8 cellular contexts compared by ENCODE assay signal in the genomic region with DNA sequence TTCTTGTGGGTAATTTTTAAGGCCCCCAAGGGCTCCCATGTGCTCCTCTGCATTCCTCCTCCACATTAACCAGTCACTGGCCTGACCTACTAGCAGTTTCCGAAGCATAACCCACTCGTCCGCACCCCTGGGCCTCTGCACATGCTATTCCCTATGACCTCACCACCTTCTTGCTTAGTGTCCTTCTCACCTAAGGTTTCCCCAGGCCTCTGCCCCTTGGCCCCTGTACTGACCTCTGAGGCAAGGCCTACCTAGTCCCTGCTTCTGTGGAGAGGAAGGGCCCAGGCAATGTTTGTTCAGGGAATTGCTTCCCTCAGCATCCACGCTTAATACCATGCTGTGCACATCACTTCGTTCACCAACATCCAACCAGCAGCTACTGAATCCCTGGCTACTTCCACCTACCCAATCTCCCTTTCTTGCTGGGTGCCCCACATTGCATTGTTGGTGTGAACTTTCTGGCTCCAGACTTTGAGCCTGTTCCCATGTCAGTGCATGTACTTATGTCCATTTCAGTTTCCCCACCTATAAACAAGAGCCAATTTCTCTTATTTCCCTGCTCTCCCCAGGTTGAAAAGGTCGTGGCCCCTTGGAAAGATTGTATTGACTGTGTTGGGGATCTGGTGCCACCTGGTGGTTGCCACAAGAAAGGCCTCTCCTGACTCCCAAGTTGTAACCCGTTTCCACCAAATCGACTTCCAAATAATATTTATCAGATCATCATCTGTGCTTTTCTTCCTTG. TPM values are rescaled to one million over a fixed set of nuclear protein-coding genes. Genes with fewer than 3 reads are reported as not detected.
A peak's percentile ranks its signal among the peaks of the same experiment; 100 is the strongest.
DNase-seq lines count a peak whose midpoint lies in the region; ATAC-seq and TF ChIP-seq lines count a peak whose summit lies in the region.

No MANE protein-coding gene starts in this region.

- CTCF ChIA-PET in activated CD8-positive, alpha-beta T cell treated with anti-CD3 and anti-CD28 coated beads, Interleukin-2, amount 10 ng/mL, durations not matched to agents 7 days and 5 days (lab: Charles Lee): interaction anchor here (2.2 kb wide), 1 partner anchor 19 kb away, joined by 8 read pairs; no protein-coding TSS in a partner anchor

- POLR2A ChIA-PET in activated CD8-positive, alpha-beta T cell treated with anti-CD3 and anti-CD28 coated beads, Interleukin-2, amount 10 ng/mL, durations not matched to agents 7 days and 5 days (lab: Charles Lee): no interaction called here

- peaks cover 15% of the 10 kb centered on the region for H3K4me1 Mint-ChIP-seq in activated CD8-positive, alpha-beta T cell treated with anti-CD3 and anti-CD28 coated beads, Interleukin-2, amount 10 ng/mL, durations not matched to agents 7 days and 5 days (ENCODE audit: low read depth)

- no peak for ATAC-seq in activated CD8-positive, alpha-beta T cell treated with anti-CD3 and anti-CD28 coated beads, Interleukin-2, amount 10 ng/mL, durations not matched to agents 7 days and 5 days
- no peak for ATAC-seq in HG03571 (IDR thresholded peaks at IDR 0.05; ENCODE audit: unreplicated experiment)

- DNase-seq in AG08396 (ENCODE audit: low spot score) (peak; percentile 42), NCI-H2171 (lab: John Stamatoyannopoulos, UW) (peak; percentile 2), germinal center (ENCODE audit: low spot score) (peak; percentile 45), retinal pigment epithelial cell (ENCODE audit: low read depth) (no peak), NCI-H524 treated with DMSO at 0.1 percent for 48 hours (lab: John Stamatoyannopoulos, UW) (no peak)
- DNase-seq in activated CD8-positive, alpha-beta T cell treated with anti-CD3 and anti-CD28 coated beads, Interleukin-2, amount 10 ng/mL, durations not matched to agents 7 days and 5 days: peak; percentile 53

- no peak overlapping the region for H3K4me3 ChIP-seq in retinal pigment epithelial cell (ENCODE audit: low read length)

- TF ChIP-seq CTCF in GM12872 (IDR thresholded peaks at IDR 0.05; ENCODE audit: insufficient read depth, low read depth, low read length): peak; percentile 87
- peak; percentile 89 for TF ChIP-seq CTCF in retinal pigment epithelial cell (conservative IDR thresholded peaks at IDR 0.05; ENCODE audit: low read depth, low read length)

- H3K36me3 Mint-ChIP-seq in activated CD8-positive, alpha-beta T cell treated with anti-CD3 and anti-CD28 coated beads, Interleukin-2, amount 10 ng/mL, durations not matched to agents 7 days and 5 days (ENCODE audit: low read depth): no peaks in the 10 kb centered on the region

- no peaks in the 10 kb centered on the region for H3K9me3 Mint-ChIP-seq in activated CD8-positive, alpha-beta T cell treated with anti-CD3 and anti-CD28 coated beads, Interleukin-2, amount 10 ng/mL, durations not matched to agents 7 days and 5 days (ENCODE audit: insufficient read depth)

- H3K27ac Mint-ChIP-seq in activated CD8-positive, alpha-beta T cell treated with anti-CD3 and anti-CD28 coated beads, Interleukin-2, amount 10 ng/mL, durations not matched to agents 7 days and 5 days: no peak overlapping the region

- H3K27me3 Mint-ChIP-seq in activated CD8-positive, alpha-beta T cell treated with anti-CD3 and anti-CD28 coated beads, Interleukin-2, amount 10 ng/mL, durations not matched to agents 7 days and 5 days (ENCODE audit: low read depth): peaks cover 12% of the 10 kb centered on the region

- no peak overlapping the region for H3K4me3 Mint-ChIP-seq in activated CD8-positive, alpha-beta T cell treated with anti-CD3 and anti-CD28 coated beads, Interleukin-2, amount 10 ng/mL, durations not matched to agents 7 days and 5 days

RNA-seq across cellular contexts. Expression of gene TMEM177, which starts 19.2 kb away (rescaled TPM):
- total RNA-seq in activated CD8-positive, alpha-beta T cell treated with anti-CD3 and anti-CD28 coated beads, Interleukin-2, amount 10 ng/mL, durations not matched to agents 7 days and 5 days: 10 to 100 TPM in 1 of 2 experiments, 1 to 10 TPM in 1; 9.1 to 10.4 TPM

Comparison
In these comparisons a context has a peak if more than half of its experiments do, and no peak if none do; other contexts are left out.
1. DNase-seq: peak in AG08396 (single experiment), NCI-H2171 (single experiment), activated CD8-positive, alpha-beta T cell treated with anti-CD3 and anti-CD28 coated beads, Interleukin-2, amount 10 ng/mL, durations not matched to agents 7 days and 5 days (single experiment) and germinal center (single experiment); none in retinal pigment epithelial cell (single experiment) and NCI-H524 treated with DMSO at 0.1 percent for 48 hours (single experiment).